In the genomic region with DNA sequence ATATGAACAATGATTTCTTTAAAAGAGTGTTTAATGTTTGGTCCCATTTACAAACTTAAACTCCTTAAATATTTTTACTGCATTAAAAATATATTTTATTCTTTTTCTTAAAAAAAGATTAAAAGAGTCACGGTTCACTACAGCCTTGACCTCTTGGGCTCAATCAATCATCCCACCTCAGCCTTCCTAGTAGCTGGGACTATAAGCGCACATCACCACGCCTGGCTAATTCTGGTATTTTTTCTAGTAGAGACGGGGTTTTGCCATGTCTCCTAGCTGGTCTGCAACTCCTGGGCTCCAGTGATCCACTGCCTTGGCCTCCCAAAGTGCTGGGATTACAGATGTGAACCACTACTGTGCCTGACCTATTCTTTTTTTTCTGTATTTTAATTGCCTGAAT, we compare ENCODE assay signal across 21 cellular contexts.
DNase-seq lines count a peak whose midpoint lies in the region; ATAC-seq, FAIRE-seq and TF ChIP-seq lines count a peak whose summit lies in the region.
"Had no signal": no experiment of that assay in that cellular context is flagged by ENCODE, and none has a peak within 500 bp of the region (broad histone marks: within the 10 kb centered on the region; RNA-seq: fewer than 3 reads in every experiment).

No MANE protein-coding gene starts in this region.

- CTCF ChIA-PET in OCI-LY7 (lab: Charles Lee; ENCODE audit: unreplicated experiment) = no interaction called here

- H3K4me3 ChIP-seq in BLaER1 treated with 17β-estradiol and CSF1 and Interleukin-3, amounts not matched to agents 10 nM and 100 nM = no peak overlapping the region
- no peak overlapping the region for H3K4me3 ChIP-seq in OCI-LY7 (ENCODE audit: low read depth, low read length, poor library complexity, severe bottlenecking)
- H3K4me3 ChIP-seq in H7 (ENCODE audit: insufficient read depth, low read depth, low read length) = no peak overlapping the region
- H3K4me3 ChIP-seq: smooth muscle cell, thoracic aorta, vagina had no signal

- no peaks in the 10 kb centered on the region for H3K9me2 ChIP-seq in OCI-LY7 (ENCODE audit: insufficient read depth, low read length)

- FAIRE-seq in GM12892 (lab: Jason Lieb, UNC) = peak; percentile 74

- ATAC-seq in HG02571 (IDR thresholded peaks at IDR 0.05; ENCODE audit: unreplicated experiment) = no peak
- no peak for ATAC-seq in esophagus mucosa
- ATAC-seq: HCT116 had no signal

- H2AFZ ChIP-seq in OCI-LY7 (ENCODE audit: low read length) = no peak overlapping the region

- peak overlapping the region; percentile 1 to 51 (median 19); a peak in 15 of 22 replicates for H3K4me2 ChIP-seq in BLaER1 treated with 17β-estradiol and CSF1 and Interleukin-3, amounts not matched to agents 10 nM and 100 nM
- H3K4me2 ChIP-seq in OCI-LY7 (ENCODE audit: low read length) = peak overlapping the region; percentile 44
- H3K4me2 ChIP-seq: smooth muscle cell had no signal

- POLR2A ChIA-PET in OCI-LY7 (lab: Charles Lee) = interaction anchor here (0.6 to 0.7 kb wide), 3 partner anchors 27 to 613 kb away, joined by 3 to 7 read pairs (median 3); no protein-coding TSS in a partner anchor

- TF ChIP-seq POLR2A in GM12892 (IDR thresholded peaks at IDR 0.05; ENCODE audit: low read depth, low read length) = no peak

- H4K20me1 ChIP-seq in BLaER1 treated with 17β-estradiol and CSF1 and Interleukin-3, amounts not matched to agents 10 nM and 100 nM = peaks cover 16 to 78% (median 38%) of the 10 kb centered on the region in 11 experiments; a peak in 21 of 22 replicates
- no peaks in the 10 kb centered on the region; the same call in 1 of the 2 replicates for H4K20me1 ChIP-seq in OCI-LY7 (ENCODE audit: insufficient read depth, low read length)

- no peaks in the 10 kb centered on the region for H3K27me3 ChIP-seq in BLaER1 treated with 17β-estradiol and CSF1 and Interleukin-3, amounts not matched to agents 10 nM and 100 nM
- no peaks in the 10 kb centered on the region for H3K27me3 ChIP-seq in H7 (ENCODE audit: control insufficient read depth, insufficient read depth, low read length)
- H3K27me3 ChIP-seq: vagina had no signal

- intact Hi-C loops in OCI-LY7 (cut with micrococcal nuclease; ENCODE audit: unreplicated experiment) = no loop called here

- BruUV-seq in OCI-LY7 (replicated peaks; lab: Mats Ljungman, UMichigan) = no TSS peak

- TF ChIP-seq CTCF in OCI-LY7 (conservative IDR thresholded peaks at IDR 0.05; ENCODE audit: low read length) = 0 out of 2 replicates have a peak, but pooled peaks have one; percentile 34

- H3K79me2 ChIP-seq in OCI-LY7 (ENCODE audit: insufficient read depth, low read depth, low read length) = peaks cover 93% of the 10 kb centered on the region

- H3K36me3 ChIP-seq in BLaER1 treated with 17β-estradiol and CSF1 and Interleukin-3, amounts not matched to agents 10 nM and 100 nM = peaks cover 14 to 76% (median 43%) of the 10 kb centered on the region in 11 experiments; a peak in 21 of 22 replicates
- H3K36me3 ChIP-seq in OCI-LY7 (ENCODE audit: insufficient read depth, low read length) (peaks cover 95% of the 10 kb centered on the region), H7 (replicated peaks; ENCODE audit: control insufficient read depth, insufficient read depth, low read length) (no peaks in the 10 kb centered on the region; the same call in 1 of the 2 replicates)

- no peaks in the 10 kb centered on the region for H3K9me3 ChIP-seq in BLaER1 treated with 17β-estradiol and CSF1 and Interleukin-3, amounts not matched to agents 10 nM and 100 nM (replicated peaks in 1 of 11)
- no peaks in the 10 kb centered on the region for H3K9me3 ChIP-seq in OCI-LY7 (ENCODE audit: low read length)
- H3K9me3 ChIP-seq: thoracic aorta, vagina had no signal

- no peak overlapping the region for H3K9ac ChIP-seq in BLaER1 treated with 17β-estradiol and CSF1 and Interleukin-3, amounts not matched to agents 10 nM and 100 nM

- peaks cover 49 to 95% (median 76%) of the 10 kb centered on the region in 10 experiments for H3K4me1 ChIP-seq in BLaER1 treated with 17β-estradiol and CSF1 and Interleukin-3, amounts not matched to agents 10 nM and 100 nM
- H3K4me1 ChIP-seq in OCI-LY7 (ENCODE audit: insufficient read depth, low read length, poor library complexity, severe bottlenecking) = peaks cover 89% of the 10 kb centered on the region
- H3K4me1 ChIP-seq: vagina had no signal

- no peak overlapping the region for H3K27ac ChIP-seq in BLaER1 treated with 17β-estradiol and CSF1 and Interleukin-3, amounts not matched to agents 10 nM and 100 nM
- H3K27ac ChIP-seq in OCI-LY7 (ENCODE audit: low read depth, low read length, poor library complexity, severe bottlenecking) = peak overlapping the region; percentile 42
- H3K27ac ChIP-seq: epithelial cell of prostate, thoracic aorta, vagina had no signal

- DNase-seq in GM12892 (ENCODE audit: insufficient read length) = no peak
- DNase-seq in OCI-LY7 (ENCODE audit: low spot score) = peak; percentile 49
- peak; percentile 3 for DNase-seq in kidney glomerular epithelial cell (lab: John Stamatoyannopoulos, UW)
- DNase-seq in NCI-H2107 (lab: John Stamatoyannopoulos, UW) = no peak
- no peak for DNase-seq in H7
- DNase-seq: foreskin fibroblast; immature natural killer cell; NCI-H1092; NCI-H187 treated with DMSO at 0.1 percent for 48 hours; NCI-H2227 treated with DMSO at 0.1 percent for 48 hours; nucleus accumbens; stimulated activated naive CD4-positive, alpha-beta T cell treated with Interleukin-2 at 50 U/mL for 16 hours; SW 1271 had no signal

Comparison
In these comparisons a context has a peak if more than half of its experiments do, and no peak if none do; other contexts are left out.
1. DNase-seq: peak in OCI-LY7 (single experiment) and kidney glomerular epithelial cell (single experiment); none in GM12892 (single experiment), NCI-H2107 (single experiment) and H7 (single experiment).